In genomic region chr17:82648761-82649474, GRCh38 we compare ENCODE assay signal across 8 cellular contexts. TPM values are rescaled to one million over a fixed set of nuclear protein-coding genes. Genes with fewer than 3 reads are reported as not detected.
A peak's percentile ranks its signal among the peaks of the same experiment; 100 is the strongest.
DNase-seq lines count a peak whose midpoint lies in the region; ATAC-seq and TF ChIP-seq lines count a peak whose summit lies in the region.

No MANE protein-coding gene starts in this region.

- H3K4me1 ChIP-seq in A673 (ENCODE audit: insufficient read depth, low read length, poor library complexity, severe bottlenecking): peaks cover 5% of the 10 kb centered on the region
- peaks cover 12 to 26% of the 10 kb centered on the region in 2 donors for H3K4me1 ChIP-seq in thoracic aorta (ENCODE audit: control insufficient read depth in 1 of 2, low read depth in 2 of 2)

- CTCF ChIA-PET in A673 (lab: Charles Lee): no interaction called here

- POLR2A ChIA-PET in A673 (lab: Charles Lee; ENCODE audit: low non-redundant PET): interaction anchor here (0.7 kb wide), 1 partner anchor 16 kb away, joined by 5 read pairs; no protein-coding TSS in a partner anchor

- H3K4me3 ChIP-seq in A673 (ENCODE audit: low read depth, low read length, poor library complexity, severe bottlenecking) (peak overlapping the region; percentile 45), GM08714 (ENCODE audit: low read length) (peak overlapping the region; percentile 37; the same call in 1 of the 2 replicates), lower leg skin (ENCODE audit: low read depth, poor library complexity, severe bottlenecking) (no peak overlapping the region), thoracic aorta (peak overlapping the region; percentile 68)

- H3K27me3 ChIP-seq in A673 (replicated peaks; ENCODE audit: insufficient read depth, low read depth, low read length, poor library complexity) (no peaks in the 10 kb centered on the region), thoracic aorta (replicated peaks; ENCODE audit: insufficient read depth) (no peaks in the 10 kb centered on the region)

- no peak for TF ChIP-seq POLR2A in lower leg skin (IDR thresholded peaks at IDR 0.05)

- H3K27ac ChIP-seq in A673 (ENCODE audit: low read depth, low read length, poor library complexity, severe bottlenecking) (peak overlapping the region; percentile 82), thoracic aorta (peak overlapping the region; percentile 38 to 61)

- WGBS in lower leg skin, 2 donors: 10% methylated on average over 20 to 21 of the region's 36 CpGs

- H3K9me3 ChIP-seq in A673 (ENCODE audit: low read depth, low read length, poor library complexity, severe bottlenecking) (no peaks in the 10 kb centered on the region), thoracic aorta (no peaks in the 10 kb centered on the region)

- H3K36me3 ChIP-seq in A673 (ENCODE audit: insufficient read depth, low read length, poor library complexity, severe bottlenecking) (peaks cover 6% of the 10 kb centered on the region), thoracic aorta (peaks cover 2% of the 10 kb centered on the region)

- no peak for ATAC-seq in thoracic aorta (ENCODE audit: insufficient number of reproducible peaks, low FRiP score, low read depth)
- no peak for ATAC-seq in HG03196 (IDR thresholded peaks at IDR 0.05; ENCODE audit: unreplicated experiment)
- ATAC-seq in GM19455 (IDR thresholded peaks at IDR 0.05; ENCODE audit: unreplicated experiment): no peak

- peak; percentile 54 for DNase-seq in A673 (ENCODE audit: low spot score)
- peak; percentile 46 for DNase-seq in OCI-M1 (lab: John Stamatoyannopoulos, UW)
- peak; percentile 37 for DNase-seq in cerebellar cortex (ENCODE audit: low spot score)
- DNase-seq in lower leg skin (ENCODE audit: low spot score in 2 of 2): peak; percentile 56 to 91
- no peak for DNase-seq in thoracic aorta (ENCODE audit: low spot score)

- no TSS peak for BruUV-seq in A673 (replicated peaks; lab: Mats Ljungman, UMichigan)

- TF ChIP-seq CTCF in A673 (conservative IDR thresholded peaks at IDR 0.05; ENCODE audit: low read depth, low read length) (no peak), lower leg skin (IDR thresholded peaks at IDR 0.05) (no peak), thoracic aorta (IDR thresholded peaks at IDR 0.05) (no peak)

- intact Hi-C loops in A673 (cut with micrococcal nuclease; ENCODE audit: unreplicated experiment): loop anchor here (10.0 kb wide), 1 partner anchor 116 kb away; no protein-coding TSS in a partner anchor
- intact Hi-C loops in lower leg skin (cut with DNase I; ENCODE audit: low total_unique reads): no loop called here

RNA-seq across cellular contexts. Expression of gene WDR45B, which starts 0.7 kb away (rescaled TPM):
- 69.9 and 73.0 TPM in 2 replicates for total RNA-seq in A673 (2021)
- total RNA-seq in lower leg skin: 100 to 1,000 TPM in 1 of 4 donors, 10 to 100 TPM in 3; 68.1 to 111 (median 83.2) TPM
- total RNA-seq in thoracic aorta: 10 to 100 TPM; 50.0 to 55.7 TPM

RNA-seq across cellular contexts. Expression of gene RAB40B, which starts 49.6 kb away (rescaled TPM):
- total RNA-seq in A673 (2021) (3.2 and 4.8 TPM in 2 replicates), lower leg skin (10 to 100 TPM; 17.4 to 51.2 (median 27.0) TPM), thoracic aorta (10 to 100 TPM; 17.3 to 21.1 TPM)
